ENCODE assay signal across 8 cellular contexts in the genomic region with DNA sequence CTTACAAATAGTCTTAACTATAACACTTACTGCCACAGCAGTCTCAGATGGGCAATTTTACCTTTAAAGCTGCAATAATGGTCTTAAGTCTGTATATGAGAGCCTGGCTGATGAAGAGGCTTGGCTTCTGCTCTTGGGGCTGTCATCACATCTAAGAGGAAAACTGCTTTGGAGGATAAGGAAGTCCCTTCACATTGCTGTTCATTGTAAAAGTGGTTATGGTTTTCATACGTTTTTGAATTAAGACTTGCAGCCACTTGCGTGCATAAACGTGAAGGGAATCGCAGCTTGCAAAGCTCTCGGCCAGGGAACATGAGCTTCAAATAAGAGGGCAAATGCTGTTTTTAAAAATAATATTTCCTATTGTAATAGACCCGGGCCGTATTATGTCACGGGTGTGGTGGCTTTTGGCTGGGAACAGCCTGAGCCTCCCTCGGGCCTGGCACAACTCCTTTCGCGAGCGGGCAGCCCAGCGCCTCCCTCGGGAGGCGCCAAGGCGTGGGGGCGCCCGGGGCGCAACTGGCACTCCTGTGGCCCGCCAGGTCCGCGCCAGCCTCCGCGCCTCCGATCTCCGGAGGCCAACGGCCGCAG. TPM values are rescaled to one million over a fixed set of nuclear protein-coding genes. Genes with fewer than 3 reads are reported as not detected.
DNase-seq lines count a peak whose midpoint lies in the region; ATAC-seq and TF ChIP-seq lines count a peak whose summit lies in the region.

No MANE protein-coding gene starts in this region.

- no peak overlapping the region for H3K27ac Mint-ChIP-seq in activated CD8-positive, alpha-beta memory T cell treated with anti-CD3 and anti-CD28 coated beads, Interleukin-2, amount 10 ng/mL, durations not matched to agents 7 days and 5 days
- no peak overlapping the region for H3K27ac Mint-ChIP-seq in T-cell

- peaks cover 63% of the 10 kb centered on the region for H3K27me3 Mint-ChIP-seq in activated CD8-positive, alpha-beta memory T cell treated with anti-CD3 and anti-CD28 coated beads, Interleukin-2, amount 10 ng/mL, durations not matched to agents 7 days and 5 days
- peaks cover 46 to 57% of the 10 kb centered on the region in 2 donors for H3K27me3 Mint-ChIP-seq in T-cell

- no peaks in the 10 kb centered on the region for H3K79me2 ChIP-seq in trophoblast cell (ENCODE audit: control insufficient read depth, insufficient read depth, low read length, poor library complexity)

- CTCF ChIA-PET in activated CD8-positive, alpha-beta memory T cell treated with anti-CD3 and anti-CD28 coated beads, Interleukin-2, amount 10 ng/mL, durations not matched to agents 7 days and 5 days (lab: Charles Lee), result interaction anchor here (1.0 kb wide), 1 partner anchor 84 kb away, joined by 3 read pairs; no protein-coding TSS in a partner anchor
- CTCF ChIA-PET in T-cell (lab: Charles Lee), result no interaction called here

- WGBS in gastroesophageal sphincter (ENCODE audit: low coverage in 1 of 2), 2 donors, result 10 to 11% methylated on average over 2 to 5 of the region's 28 CpGs
- no CpG with 5 or more reads among the region's 28 CpGs for WGBS in trophoblast cell (ENCODE audit: extremely low coverage, insufficient coverage, insufficient read length)

- no peak overlapping the region for H2AK5ac ChIP-seq in trophoblast cell (ENCODE audit: low read length)

- DNase-seq in activated CD8-positive, alpha-beta memory T cell treated with anti-CD3 and anti-CD28 coated beads, Interleukin-2, amount 10 ng/mL, durations not matched to agents 7 days and 5 days, result no peak
- DNase-seq in activated CD8-positive, alpha-beta memory T cell treated with anti-CD3 and anti-CD28 coated beads, Interleukin-2, amount 50 U/mL, for 4 hours, result no peak
- DNase-seq in T-cell, result no peak
- DNase-seq in trophoblast cell, result peak in 1 of 2 donors; percentile 8
- no peak for DNase-seq in NAMALWA (ENCODE audit: low spot score)
- DNase-seq in D341Med (ENCODE audit: low spot score), result no peak

- no peak overlapping the region for H4K12ac ChIP-seq in trophoblast cell (ENCODE audit: low read depth, low read length)

- no peak overlapping the region for H3K4ac ChIP-seq in trophoblast cell (ENCODE audit: low read depth, low read length)

- TF ChIP-seq EP300 in gastroesophageal sphincter (IDR thresholded peaks at IDR 0.05), result no peak

- H3K36me3 Mint-ChIP-seq in activated CD8-positive, alpha-beta memory T cell treated with anti-CD3 and anti-CD28 coated beads, Interleukin-2, amount 10 ng/mL, durations not matched to agents 7 days and 5 days, result no peaks in the 10 kb centered on the region
- H3K36me3 Mint-ChIP-seq in T-cell, result no peaks in the 10 kb centered on the region

- H3K9ac ChIP-seq in trophoblast cell (ENCODE audit: low read length), result no peak overlapping the region

- peak overlapping the region; percentile 99 for H3K4me2 ChIP-seq in trophoblast cell (ENCODE audit: low read length)

- H2AFZ ChIP-seq in trophoblast cell (ENCODE audit: insufficient read depth, low read length, poor library complexity), result peak overlapping the region; percentile 25

- no peak overlapping the region for H4K8ac ChIP-seq in trophoblast cell (ENCODE audit: low read depth, low read length)

- peaks cover 4% of the 10 kb centered on the region for H3K4me1 Mint-ChIP-seq in activated CD8-positive, alpha-beta memory T cell treated with anti-CD3 and anti-CD28 coated beads, Interleukin-2, amount 10 ng/mL, durations not matched to agents 7 days and 5 days
- peaks cover 0 to 10% (median 5%) of the 10 kb centered on the region in 3 donors for H3K4me1 Mint-ChIP-seq in T-cell

- no peaks in the 10 kb centered on the region for H3K79me1 ChIP-seq in trophoblast cell (ENCODE audit: low read length)

- POLR2A ChIA-PET in T-cell (lab: Charles Lee), result no interaction called here

- no peak overlapping the region for H2BK120ac ChIP-seq in trophoblast cell (ENCODE audit: insufficient read depth, low read length, poor library complexity)

- H3K36me3 ChIP-seq in gastroesophageal sphincter (no peaks in the 10 kb centered on the region), trophoblast cell (ENCODE audit: control insufficient read depth in 1 of 2, insufficient read depth in 2 of 2, low read length in 2 of 2) (no peaks in the 10 kb centered on the region)

- no peak overlapping the region for H2BK5ac ChIP-seq in trophoblast cell (ENCODE audit: low read depth, low read length, poor library complexity)

- H3K4me3 ChIP-seq in gastroesophageal sphincter (peak overlapping the region; percentile 60 to 76), trophoblast cell (ENCODE audit: low read depth, low read length) (peak overlapping the region; percentile 65)

- ATAC-seq in activated CD8-positive, alpha-beta memory T cell treated with anti-CD3 and anti-CD28 coated beads, Interleukin-2, amount 10 ng/mL, durations not matched to agents 7 days and 5 days, result no peak
- ATAC-seq in T-cell (replicated peaks in 1 of 4) (no peak), gastroesophageal sphincter (peak; percentile 58), HG02610 (IDR thresholded peaks at IDR 0.05; ENCODE audit: unreplicated experiment) (no peak)

- H3K23ac ChIP-seq in trophoblast cell (ENCODE audit: low read length), result no peak overlapping the region

- H3K9me3 ChIP-seq in gastroesophageal sphincter (no peaks in the 10 kb centered on the region), trophoblast cell (ENCODE audit: insufficient read depth, low read depth, low read length) (no peaks in the 10 kb centered on the region)

- H4K91ac ChIP-seq in trophoblast cell (ENCODE audit: low read depth, low read length), result no peak overlapping the region

- no peak overlapping the region for H3K14ac ChIP-seq in trophoblast cell (ENCODE audit: low read length)

- no peak overlapping the region for H3K18ac ChIP-seq in trophoblast cell (ENCODE audit: low read length)

- H3K9me3 Mint-ChIP-seq in activated CD8-positive, alpha-beta memory T cell treated with anti-CD3 and anti-CD28 coated beads, Interleukin-2, amount 10 ng/mL, durations not matched to agents 7 days and 5 days (ENCODE audit: low read depth), result no peaks in the 10 kb centered on the region
- no peaks in the 10 kb centered on the region for H3K9me3 Mint-ChIP-seq in T-cell

- H2BK12ac ChIP-seq in trophoblast cell (ENCODE audit: low read length), result no peak overlapping the region

- H3K27me3 ChIP-seq in gastroesophageal sphincter, result no peaks in the 10 kb centered on the region
- H3K27me3 ChIP-seq in trophoblast cell (ENCODE audit: insufficient read depth, low read length), result peaks cover 27% of the 10 kb centered on the region

- TF ChIP-seq CTCF in gastroesophageal sphincter (IDR thresholded peaks at IDR 0.05), result peak in 1 of 4 experiments; percentile 11

- no peak for TF ChIP-seq POLR2A in gastroesophageal sphincter (IDR thresholded peaks at IDR 0.05)

- peaks cover 0 to 25% (median 3%) of the 10 kb centered on the region in 3 donors for H3K4me1 ChIP-seq in gastroesophageal sphincter
- H3K4me1 ChIP-seq in trophoblast cell (ENCODE audit: control insufficient read depth in 1 of 2, insufficient read depth in 2 of 2, low read length in 2 of 2), result peaks cover 0 to 7% of the 10 kb centered on the region in 2 experiments

- H3K27ac ChIP-seq in gastroesophageal sphincter (peak overlapping the region; percentile 24 to 89 (median 86)), trophoblast cell (ENCODE audit: low read depth, low read length) (no peak overlapping the region)

- peak overlapping the region; percentile 52 for H3K4me3 Mint-ChIP-seq in activated CD8-positive, alpha-beta memory T cell treated with anti-CD3 and anti-CD28 coated beads, Interleukin-2, amount 10 ng/mL, durations not matched to agents 7 days and 5 days
- peak overlapping the region; percentile 50 to 69 (median 66) for H3K4me3 Mint-ChIP-seq in T-cell

RNA-seq across cellular contexts. Expression of a gene that starts 0.6 kb away (rescaled TPM):
- total RNA-seq in activated CD8-positive, alpha-beta memory T cell treated with anti-CD3 and anti-CD28 coated beads, Interleukin-2, amount 10 ng/mL, durations not matched to agents 7 days and 5 days, result not detected
- total RNA-seq in T-cell (under 1 TPM; 0.05 to 0.73 (median 0.36) TPM), gastroesophageal sphincter (10 to 100 TPM; 16.9 to 29.7 (median 25.7) TPM)
- polyA plus RNA-seq in trophoblast cell (2013), result 0.17 and 0.18 TPM in 2 replicates

RNA-seq across cellular contexts. Expression of a gene that starts 59.9 kb away (rescaled TPM):
- 10 to 100 TPM; 22.3 to 25.9 TPM for total RNA-seq in activated CD8-positive, alpha-beta memory T cell treated with anti-CD3 and anti-CD28 coated beads, Interleukin-2, amount 10 ng/mL, durations not matched to agents 7 days and 5 days
- total RNA-seq in T-cell, result 10 to 100 TPM; 21.6 to 40.6 (median 24.5) TPM
- 10 to 100 TPM; 10.5 to 35.0 (median 22.4) TPM for total RNA-seq in gastroesophageal sphincter
- 10.4 and 10.8 TPM in 2 replicates for polyA plus RNA-seq in trophoblast cell (2013)

RNA-seq across cellular contexts. Expression of a gene that starts 60.0 kb away (rescaled TPM):
- 10 to 100 TPM; 20.7 to 21.6 TPM for total RNA-seq in activated CD8-positive, alpha-beta memory T cell treated with anti-CD3 and anti-CD28 coated beads, Interleukin-2, amount 10 ng/mL, durations not matched to agents 7 days and 5 days
- total RNA-seq in T-cell (10 to 100 TPM; 37.8 to 42.8 (median 39.7) TPM), gastroesophageal sphincter (10 to 100 TPM; 18.3 to 55.3 (median 28.2) TPM)
- 17.5 and 17.9 TPM in 2 replicates for polyA plus RNA-seq in trophoblast cell (2013)

Comparison
In these comparisons a context has a peak if more than half of its experiments do, and no peak if none do; other contexts are left out.
1. RNA of a gene that starts 0.6 kb away (total RNA-seq): 16.9 to 29.7 TPM in gastroesophageal sphincter; 0.05 to 0.73 TPM in T-cell and not detected in activated CD8-positive, alpha-beta memory T cell treated with anti-CD3 and anti-CD28 coated beads, Interleukin-2, amount 10 ng/mL, durations not matched to agents 7 days and 5 days; every median in the first group is over 10 times any median in the second.